In the genomic region with DNA sequence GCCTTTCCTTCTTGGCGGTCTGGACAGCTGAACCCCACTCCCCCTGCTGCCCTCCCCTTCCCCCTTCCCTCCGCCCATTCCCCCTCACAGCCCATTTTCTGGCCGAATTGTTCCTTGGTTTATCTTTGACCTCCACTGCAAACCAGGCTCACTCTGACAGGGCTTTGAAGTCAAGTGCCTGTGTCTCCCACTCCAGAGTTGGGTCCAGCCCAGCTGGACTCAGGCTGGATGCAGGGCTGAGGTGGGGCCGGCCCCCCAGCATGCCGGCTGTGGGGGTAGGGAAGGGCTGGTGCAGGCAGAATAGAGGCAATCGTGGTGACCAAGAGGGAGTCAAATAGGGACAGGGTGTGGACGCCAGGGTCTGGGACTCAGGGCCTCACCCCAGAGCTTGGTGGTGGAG, we compare ENCODE assay signal across 22 cellular contexts. TPM values are rescaled to one million over a fixed set of nuclear protein-coding genes. Genes with fewer than 3 reads are reported as not detected.
DNase-seq lines count a peak whose midpoint lies in the region; ATAC-seq, FAIRE-seq and TF ChIP-seq lines count a peak whose summit lies in the region.
"Had no signal": no experiment of that assay in that cellular context is flagged by ENCODE, and none has a peak within 500 bp of the region (broad histone marks: within the 10 kb centered on the region; RNA-seq: fewer than 3 reads in every experiment).

No MANE protein-coding gene starts in this region.

- in situ Hi-C loops in HepG2 (cut with HindIII; ENCODE audit: extremely low pct_ligation_motif_present, low pct_unique_long_range_greater_than_20kb), result no loop called here

- TF ChIP-seq POLR2A in HepG2 (IDR thresholded peaks at IDR 0.05; ENCODE audit: insufficient read depth in 1 of 2, low read depth in 2 of 2, low read length in 2 of 2), result no peak

- BruUV-seq in HepG2 (replicated peaks; lab: Mats Ljungman, UMichigan), result no TSS peak

- TF ChIP-seq CTCF in HepG2 (CRISPR knock-in tag; IDR thresholded peaks at IDR 0.05) (no peak), upper lobe of right lung (IDR thresholded peaks at IDR 0.05) (no peak)

- no peak overlapping the region for H2AFZ ChIP-seq in HepG2 (ENCODE audit: low read length)
- H2AFZ ChIP-seq: GM23248 had no signal

- intact Hi-C loops in Right ventricle myocardium inferior (cut with DNase I) (no loop called here), cardiac septum (cut with DNase I) (loop anchor here (5.0 kb wide), 1 partner anchor 60 kb away; no protein-coding TSS in a partner anchor), left cardiac atrium (cut with DNase I) (no loop called here), HepG2 (cut with micrococcal nuclease; ENCODE audit: unreplicated experiment) (no loop called here), upper lobe of right lung (cut with DNase I) (no loop called here)

- WGBS in HepG2 (ENCODE audit: low lambda C conversion rate), result under 1% methylated on average over 6 of the region's 7 CpGs

- no peak overlapping the region for H3K27ac ChIP-seq in HepG2 (ENCODE audit: extremely low read length, insufficient read depth, low read length)
- H3K27ac ChIP-seq in upper lobe of right lung, result no peak overlapping the region
- H3K27ac ChIP-seq: 22Rv1, A549, C4-2B, GM23248, HL-60 had no signal

- DNase-seq in Right ventricle myocardium inferior (ENCODE audit: missing footprints) (peak; percentile 74), cardiac septum (ENCODE audit: low spot score) (no peak), left cardiac atrium (no peak), HepG2 (ENCODE audit: low spot score) (no peak), upper lobe of right lung (peak; percentile 57)
- DNase-seq: AML-193; Caco-2; CD4-positive, alpha-beta T cell; GM23248; IMR-90 had no signal

- H3K9me3 ChIP-seq in HepG2 (ENCODE audit: low read length) (no peaks in the 10 kb centered on the region), upper lobe of right lung (no peaks in the 10 kb centered on the region)
- H3K9me3 ChIP-seq: A549, Caco-2, HAP-1 had no signal

- H3K79me2 ChIP-seq in HepG2 (ENCODE audit: insufficient read depth, low read length), result no peaks in the 10 kb centered on the region

- no peak for FAIRE-seq in HepG2 (lab: Jason Lieb, UNC)
- FAIRE-seq: A549, D721Med, G401.6, GM12891, GM18507 had no signal

- H3K4me3 ChIP-seq in HepG2 (replicated peaks in 1 of 3; ENCODE audit: insufficient read depth in 1 of 3, low read depth in 2 of 3, low read length in 3 of 3) (no peak overlapping the region), upper lobe of right lung (no peak overlapping the region)
- H3K4me3 ChIP-seq: A549, GM23248, HAP-1 had no signal

- no peaks in the 10 kb centered on the region for H3K36me3 ChIP-seq in HepG2 (replicated peaks in 1 of 2; ENCODE audit: control insufficient read depth in 1 of 2, insufficient read depth in 2 of 2, low read length in 2 of 2)
- H3K36me3 ChIP-seq in upper lobe of right lung, result no peaks in the 10 kb centered on the region
- H3K36me3 ChIP-seq: HAP-1 had no signal

- H3K4me1 ChIP-seq in HepG2 (ENCODE audit: insufficient read depth, low read length) (peaks cover 8% of the 10 kb centered on the region; the same call in 1 of the 2 replicates), upper lobe of right lung (no peaks in the 10 kb centered on the region)
- H3K4me1 ChIP-seq: A549, Caco-2, HAP-1 had no signal

- CTCF ChIA-PET in HepG2 (lab: Yijun Ruan, JAX; ENCODE audit: low intra/inter-chr PET ratio, low total read pairs), result no interaction called here

- ATAC-seq in Right ventricle myocardium inferior (peak; percentile 71), left cardiac atrium (peak; percentile 53 to 70), HepG2 (no peak), upper lobe of right lung (no peak), HG02798 (IDR thresholded peaks at IDR 0.05; ENCODE audit: poor library complexity, unreplicated experiment) (no peak), HG02970 (IDR thresholded peaks at IDR 0.05; ENCODE audit: low FRiP score, unreplicated experiment) (no peak), GM21717 (IDR thresholded peaks at IDR 0.05; ENCODE audit: unreplicated experiment) (no peak)
- ATAC-seq: A549 had no signal

- TF ChIP-seq EP300 in HepG2 (IDR thresholded peaks at IDR 0.05; ENCODE audit: low read depth in 2 of 2, low read length in 2 of 2) (no peak), HepG2 (CRISPR knock-in tag; IDR thresholded peaks at IDR 0.05; ENCODE audit: borderline replicate concordance) (no peak)

- TF ChIP-seq RAD21 in HepG2 (CRISPR knock-in tag; IDR thresholded peaks at IDR 0.05), result no peak

- no peak overlapping the region for H3K4me2 ChIP-seq in HepG2 (ENCODE audit: low read depth, low read length)
- H3K4me2 ChIP-seq: A549 had no signal

- H4K20me1 ChIP-seq in HepG2 (ENCODE audit: insufficient read depth, low read length), result no peaks in the 10 kb centered on the region

- POLR2A ChIA-PET in HepG2 (lab: Yijun Ruan, JAX), result no interaction called here

- H3K27me3 ChIP-seq in HepG2 (ENCODE audit: control insufficient read depth in 1 of 2, insufficient read depth in 2 of 2, low read length in 2 of 2) (peaks cover 0 to under 1% of the 10 kb centered on the region in 2 experiments; a peak in 2 of 5 replicates), upper lobe of right lung (no peaks in the 10 kb centered on the region)

- H3K9ac ChIP-seq in HepG2 (ENCODE audit: insufficient read depth, low read depth, low read length), result no peak overlapping the region
- H3K9ac ChIP-seq: GM23248 had no signal

TF ChIP-seq in HepG2, 621 proteins besides CTCF, POLR2A, EP300 and RAD21:
- TF ChIP-seq, protein P1, sequence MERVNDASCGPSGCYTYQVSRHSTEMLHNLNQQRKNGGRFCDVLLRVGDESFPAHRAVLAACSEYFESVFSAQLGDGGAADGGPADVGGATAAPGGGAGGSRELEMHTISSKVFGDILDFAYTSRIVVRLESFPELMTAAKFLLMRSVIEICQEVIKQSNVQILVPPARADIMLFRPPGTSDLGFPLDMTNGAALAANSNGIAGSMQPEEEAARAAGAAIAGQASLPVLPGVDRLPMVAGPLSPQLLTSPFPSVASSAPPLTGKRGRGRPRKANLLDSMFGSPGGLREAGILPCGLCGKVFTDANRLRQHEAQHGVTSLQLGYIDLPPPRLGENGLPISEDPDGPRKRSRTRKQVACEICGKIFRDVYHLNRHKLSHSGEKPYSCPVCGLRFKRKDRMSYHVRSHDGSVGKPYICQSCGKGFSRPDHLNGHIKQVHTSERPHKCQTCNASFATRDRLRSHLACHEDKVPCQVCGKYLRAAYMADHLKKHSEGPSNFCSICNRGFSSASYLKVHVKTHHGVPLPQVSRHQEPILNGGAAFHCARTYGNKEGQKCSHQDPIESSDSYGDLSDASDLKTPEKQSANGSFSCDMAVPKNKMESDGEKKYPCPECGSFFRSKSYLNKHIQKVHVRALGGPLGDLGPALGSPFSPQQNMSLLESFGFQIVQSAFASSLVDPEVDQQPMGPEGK (CRISPR knock-in tag; IDR thresholded peaks at IDR 0.05), result 0 out of 2 replicates have a peak, but pooled peaks have one; percentile 25
- TF ChIP-seq, protein P2, sequence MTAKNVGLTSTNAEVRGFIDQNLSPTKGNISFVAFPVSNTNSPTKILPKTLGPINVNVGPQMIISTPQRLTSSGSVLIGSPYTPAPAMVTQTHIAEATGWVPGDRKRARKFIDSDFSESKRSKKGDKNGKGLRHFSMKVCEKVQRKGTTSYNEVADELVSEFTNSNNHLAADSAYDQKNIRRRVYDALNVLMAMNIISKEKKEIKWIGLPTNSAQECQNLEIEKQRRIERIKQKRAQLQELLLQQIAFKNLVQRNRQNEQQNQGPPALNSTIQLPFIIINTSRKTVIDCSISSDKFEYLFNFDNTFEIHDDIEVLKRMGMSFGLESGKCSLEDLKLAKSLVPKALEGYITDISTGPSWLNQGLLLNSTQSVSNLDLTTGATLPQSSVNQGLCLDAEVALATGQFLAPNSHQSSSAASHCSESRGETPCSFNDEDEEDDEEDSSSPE (CRISPR knock-in tag; IDR thresholded peaks at IDR 0.05), result no peak

RNA-seq across cellular contexts. Expression of gene MRPS22, which starts 57.0 kb away (rescaled TPM):
- 87.3 TPM for total RNA-seq in Right ventricle myocardium inferior
- total RNA-seq in cardiac septum, result 67.6 TPM
- 10 to 100 TPM; 57.2 to 64.3 TPM for total RNA-seq in left cardiac atrium
- 113 and 139 TPM in 2 replicates for total RNA-seq in HepG2 (2016; rRNA removed; fragmentation: Illumina TruSeq; extraction: Trizol)
- total RNA-seq in HepG2 (2016; cell fraction: cytosol; rRNA removed; fragmentation: Illumina TruSeq; extraction: Trizol; ENCODE audit: low read depth), result 38.6 and 46.4 TPM in 2 replicates
- 114 and 134 TPM in 2 replicates for total RNA-seq in HepG2 (2016; cell fraction: insoluble cytoplasmic fraction; rRNA removed; fragmentation: Illumina TruSeq; extraction: Trizol)
- total RNA-seq in HepG2 (2016; cell fraction: membrane; rRNA removed; fragmentation: Illumina TruSeq; extraction: Trizol), result 49.5 and 56.4 TPM in 2 replicates
- total RNA-seq in HepG2 (2016; cell fraction: nucleus; rRNA removed; fragmentation: Illumina TruSeq; extraction: Trizol), result 67.5 and 73.1 TPM in 2 replicates
- 37.8 and 52.7 TPM in 2 replicates for polyA plus RNA-seq in HepG2 (2011; rRNA removed)
- polyA plus RNA-seq in HepG2 (2011; cell fraction: cytosol; rRNA removed), result 42.9 and 45.8 TPM in 2 replicates
- 21.9 and 27.2 TPM in 2 replicates for polyA plus RNA-seq in HepG2 (2011; cell fraction: nucleus; rRNA removed)
- polyA plus RNA-seq in HepG2 (2012), result 40.4 and 53.7 TPM in 2 replicates
- polyA plus RNA-seq in HepG2 (2016; cell fraction: cytosol; fragmentation: Illumina TruSeq; extraction: Trizol; ENCODE audit: low read depth), result 38.9 and 39.2 TPM in 2 replicates
- 121 and 130 TPM in 2 replicates for polyA plus RNA-seq in HepG2 (2016; cell fraction: insoluble cytoplasmic fraction; fragmentation: Illumina TruSeq; extraction: Trizol; ENCODE audit: low read depth)
- 40.0 and 46.6 TPM in 2 replicates for polyA plus RNA-seq in HepG2 (2016; cell fraction: membrane; fragmentation: Illumina TruSeq; extraction: Trizol; ENCODE audit: low read depth)
- polyA plus RNA-seq in HepG2 (2016; cell fraction: nucleus; fragmentation: Illumina TruSeq; extraction: Trizol; ENCODE audit: insufficient read depth, low read depth), result 70.7 and 73.3 TPM in 2 replicates
- 13.0 and 15.3 TPM in 2 replicates for polyA minus RNA-seq in HepG2 (2011; rRNA and poly(A)+ RNA removed; ENCODE audit: low replicate concordance)
- polyA minus RNA-seq in HepG2 (2011; cell fraction: cytosol; rRNA and poly(A)+ RNA removed), result 20.8 and 25.8 TPM in 2 replicates
- 64.6 and 72.1 TPM in 2 replicates for polyA minus RNA-seq in HepG2 (2011; cell fraction: nucleus; rRNA and poly(A)+ RNA removed)
- total RNA-seq in upper lobe of right lung, result 31.1 TPM

Comparison
In these comparisons a context has a peak if more than half of its experiments do, and no peak if none do; other contexts are left out.
1. DNase-seq: peak in Right ventricle myocardium inferior (single experiment) and upper lobe of right lung (single experiment); none in cardiac septum (single experiment), left cardiac atrium (single experiment) and HepG2 (single experiment).
2. ATAC-seq: peak in Right ventricle myocardium inferior (single experiment) and left cardiac atrium (2 of 2); none in HepG2 (single experiment), upper lobe of right lung (single experiment), HG02798 (single experiment), HG02970 (single experiment) and GM21717 (single experiment).